Comparison of ENCODE assay signal across 7 cellular contexts in the genomic region with DNA sequence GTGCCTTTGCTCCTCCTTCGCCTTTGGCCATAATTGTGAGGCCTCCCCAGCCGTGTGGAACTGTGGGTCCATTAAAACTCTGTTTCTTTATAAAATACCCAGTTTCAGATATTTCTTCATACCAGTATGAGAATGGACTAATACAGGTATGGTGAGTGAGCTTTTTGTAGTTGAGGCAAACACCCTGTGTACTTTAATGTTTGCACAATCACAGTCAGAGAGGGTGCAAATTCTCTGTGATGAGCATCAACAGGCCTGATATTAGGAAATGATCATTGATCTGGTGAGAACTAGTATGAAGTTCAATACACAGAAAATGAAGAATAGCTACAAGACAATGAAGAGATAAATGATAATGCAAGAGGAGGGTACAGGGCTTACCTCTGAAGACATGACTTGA.
"Had no signal": no experiment of that assay in that cellular context is flagged by ENCODE, and none has a peak within 500 bp of the region (broad histone marks: within the 10 kb centered on the region; RNA-seq: fewer than 3 reads in every experiment).

No MANE protein-coding gene starts in this region.

- ATAC-seq: GM12878 had no signal

- DNase-seq: GDM1, GF-D8 had no signal

- FAIRE-seq: G401.6, GM12878, GM12891, GM12892, GM18507 had no signal

- H3K4me3 ChIP-seq: GM12878 had no signal
